ENCODE assay signal across 34 cellular contexts in genomic region chr7:141294122-141294829, GRCh38.
"Had no signal": no experiment of that assay in that cellular context is flagged by ENCODE, and none has a peak within 500 bp of the region (broad histone marks: within the 10 kb centered on the region; RNA-seq: fewer than 3 reads in every experiment).

No MANE protein-coding gene starts in this region.

- H3K4me1 ChIP-seq: ascending aorta, gastroesophageal sphincter, prostate gland, sigmoid colon, upper lobe of left lung, vagina had no signal

- DNase-seq: activated CD4-positive, alpha-beta memory T cell treated with anti-CD3 and anti-CD28 coated beads, Interleukin-2, amount 10 ng/mL, durations not matched to agents 7 days and 5 days; activated CD4-positive, alpha-beta T cell treated with anti-CD3 and anti-CD28 coated beads for 1 hour; activated CD4-positive, alpha-beta T cell treated with anti-CD3 and anti-CD28 coated beads, Interleukin-2, amount 10 ng/mL, durations not matched to agents 7 days and 5 days; activated CD8-positive, alpha-beta memory T cell treated with anti-CD3 and anti-CD28 coated beads, Interleukin-2, amount 50 U/mL, for 48 hours; activated gamma-delta T cell; activated naive CD4-positive, alpha-beta T cell treated with anti-CD3 and anti-CD28 coated beads, Interleukin-2, amount 10 ng/mL, durations not matched to agents 7 days and 5 days; activated naive CD8-positive, alpha-beta T cell treated with anti-CD3 and anti-CD28 coated beads, Interleukin-2, amount 10 ng/mL, durations not matched to agents 7 days and 5 days; activated T-cell treated with anti-CD3 and anti-CD28 coated beads, Interleukin-2, amount 50 U/mL, for 24 hours; brain microvascular endothelial cell; cortex of kidney; effector memory CD8-positive, alpha-beta T cell; erythroblast; head of caudate nucleus; hippocampal formation; left cardiac atrium; left ventricle myocardium superior; natural killer cell; retina; sigmoid colon; small intestine; stimulated activated CD4-positive, alpha-beta T cell treated with anti-CD3 and anti-CD28 coated beads, Interleukin-1b, Interleukin-23, amount 100 ng/mL, for 48 hours; stimulated activated CD4-positive, alpha-beta T cell treated with anti-CD3 and anti-CD28 coated beads, Interleukin-4, amount 100 ng/mL, for 4 hours; stimulated activated CD8-positive, alpha-beta memory T cell treated with anti-CD3 and anti-CD28 coated beads, Interleukin-4, amount 100 ng/mL, for 48 hours; stimulated activated naive CD8-positive, alpha-beta T cell treated with anti-CD3 and anti-CD28 coated beads, Interleukin-15, amount 100 ng/mL, for 72 hours; T-helper 17 cell; upper lobe of left lung had no signal

- H3K4me3 Mint-ChIP-seq: activated CD4-positive, alpha-beta memory T cell treated with anti-CD3 and anti-CD28 coated beads, Interleukin-2, amount 10 ng/mL, durations not matched to agents 7 days and 5 days; activated CD4-positive, alpha-beta T cell treated with anti-CD3 and anti-CD28 coated beads, Interleukin-2, amount 10 ng/mL, durations not matched to agents 7 days and 5 days; activated naive CD4-positive, alpha-beta T cell treated with anti-CD3 and anti-CD28 coated beads, Interleukin-2, amount 10 ng/mL, durations not matched to agents 7 days and 5 days; activated naive CD8-positive, alpha-beta T cell treated with anti-CD3 and anti-CD28 coated beads, Interleukin-2, amount 10 ng/mL, durations not matched to agents 7 days and 5 days; activated T-cell treated with anti-CD3 and anti-CD28 coated beads, Interleukin-2, amount 50 U/mL, for 24 hours; effector memory CD8-positive, alpha-beta T cell; mesothelial cell of epicardium; natural killer cell; stimulated activated memory B cell treated with anti-CD40 and anti-IgM and Interleukin-4, amounts not matched to agents 10 μg/mL and 1 μg/mL and 100 μg/mL, for 72 hours; stimulated activated naive CD8-positive, alpha-beta T cell treated with anti-CD3 and anti-CD28 coated beads, Interleukin-15, amount 100 ng/mL, for 72 hours; T-helper 17 cell; WTC11 had no signal

- H3K4me3 ChIP-seq: ascending aorta, gastroesophageal sphincter, prostate gland, sigmoid colon, thyroid gland, upper lobe of left lung, vagina had no signal

- H3K27ac Mint-ChIP-seq: activated CD4-positive, alpha-beta memory T cell treated with anti-CD3 and anti-CD28 coated beads, Interleukin-2, amount 10 ng/mL, durations not matched to agents 7 days and 5 days; activated CD4-positive, alpha-beta T cell treated with anti-CD3 and anti-CD28 coated beads, Interleukin-2, amount 10 ng/mL, durations not matched to agents 7 days and 5 days; activated naive CD4-positive, alpha-beta T cell treated with anti-CD3 and anti-CD28 coated beads, Interleukin-2, amount 10 ng/mL, durations not matched to agents 7 days and 5 days; activated naive CD8-positive, alpha-beta T cell treated with anti-CD3 and anti-CD28 coated beads, Interleukin-2, amount 10 ng/mL, durations not matched to agents 7 days and 5 days; activated T-cell treated with anti-CD3 and anti-CD28 coated beads, Interleukin-2, amount 50 U/mL, for 24 hours; effector memory CD8-positive, alpha-beta T cell; mesothelial cell of epicardium; natural killer cell; stimulated activated memory B cell treated with anti-CD40 and anti-IgM and Interleukin-4, amounts not matched to agents 10 μg/mL and 1 μg/mL and 100 μg/mL, for 72 hours; stimulated activated naive CD8-positive, alpha-beta T cell treated with anti-CD3 and anti-CD28 coated beads, Interleukin-15, amount 100 ng/mL, for 72 hours; T-helper 17 cell; WTC11 had no signal

- H3K4me1 Mint-ChIP-seq: activated CD4-positive, alpha-beta memory T cell treated with anti-CD3 and anti-CD28 coated beads, Interleukin-2, amount 10 ng/mL, durations not matched to agents 7 days and 5 days; mesothelial cell of epicardium; stimulated activated memory B cell treated with anti-CD40 and anti-IgM and Interleukin-4, amounts not matched to agents 10 μg/mL and 1 μg/mL and 100 μg/mL, for 72 hours; stimulated activated naive CD8-positive, alpha-beta T cell treated with anti-CD3 and anti-CD28 coated beads, Interleukin-15, amount 100 ng/mL, for 72 hours had no signal

- H3K27me3 Mint-ChIP-seq: stimulated activated memory B cell treated with anti-CD40 and anti-IgM and Interleukin-4, amounts not matched to agents 10 μg/mL and 1 μg/mL and 100 μg/mL, for 72 hours had no signal

- H3K27me3 ChIP-seq: ascending aorta, brain microvascular endothelial cell, gastroesophageal sphincter, sigmoid colon, thyroid gland, upper lobe of left lung, vagina had no signal

- H3K27ac ChIP-seq: ascending aorta, brain microvascular endothelial cell, gastroesophageal sphincter, prostate gland, sigmoid colon, upper lobe of left lung, vagina had no signal

- H3K9me3 ChIP-seq: ascending aorta, gastroesophageal sphincter, prostate gland, sigmoid colon, thyroid gland, upper lobe of left lung, vagina had no signal

- ATAC-seq: effector memory CD8-positive, alpha-beta T cell; gastroesophageal sphincter; left cardiac atrium; left ventricle myocardium superior; natural killer cell; stimulated activated memory B cell treated with anti-CD40 and anti-IgM and Interleukin-4, amounts not matched to agents 10 μg/mL and 1 μg/mL and 100 μg/mL, for 72 hours; stimulated activated naive CD8-positive, alpha-beta T cell treated with anti-CD3 and anti-CD28 coated beads, Interleukin-15, amount 100 ng/mL, for 72 hours; T-helper 17 cell; WTC11 had no signal

- H3K36me3 Mint-ChIP-seq: activated naive CD4-positive, alpha-beta T cell treated with anti-CD3 and anti-CD28 coated beads, Interleukin-2, amount 10 ng/mL, durations not matched to agents 7 days and 5 days; activated naive CD8-positive, alpha-beta T cell treated with anti-CD3 and anti-CD28 coated beads, Interleukin-2, amount 10 ng/mL, durations not matched to agents 7 days and 5 days; mesothelial cell of epicardium; natural killer cell; stimulated activated memory B cell treated with anti-CD40 and anti-IgM and Interleukin-4, amounts not matched to agents 10 μg/mL and 1 μg/mL and 100 μg/mL, for 72 hours; WTC11 had no signal

- H3K36me3 ChIP-seq: ascending aorta, brain microvascular endothelial cell, gastroesophageal sphincter, prostate gland, sigmoid colon, thyroid gland, upper lobe of left lung, vagina had no signal

- H3K9me3 Mint-ChIP-seq: activated CD4-positive, alpha-beta memory T cell treated with anti-CD3 and anti-CD28 coated beads, Interleukin-2, amount 10 ng/mL, durations not matched to agents 7 days and 5 days; activated CD4-positive, alpha-beta T cell treated with anti-CD3 and anti-CD28 coated beads, Interleukin-2, amount 10 ng/mL, durations not matched to agents 7 days and 5 days; activated naive CD4-positive, alpha-beta T cell treated with anti-CD3 and anti-CD28 coated beads, Interleukin-2, amount 10 ng/mL, durations not matched to agents 7 days and 5 days; activated T-cell treated with anti-CD3 and anti-CD28 coated beads, Interleukin-2, amount 50 U/mL, for 24 hours; effector memory CD8-positive, alpha-beta T cell; natural killer cell; stimulated activated memory B cell treated with anti-CD40 and anti-IgM and Interleukin-4, amounts not matched to agents 10 μg/mL and 1 μg/mL and 100 μg/mL, for 72 hours; stimulated activated naive CD8-positive, alpha-beta T cell treated with anti-CD3 and anti-CD28 coated beads, Interleukin-15, amount 100 ng/mL, for 72 hours; WTC11 had no signal
